In genomic region chr10:73859441-73860049, GRCh38 we compare ENCODE assay signal across 8 cellular contexts. TPM values are rescaled to one million over a fixed set of nuclear protein-coding genes. Genes with fewer than 3 reads are reported as not detected.
DNase-seq lines count a peak whose midpoint lies in the region; ATAC-seq and TF ChIP-seq lines count a peak whose summit lies in the region.
"Had no signal": no experiment of that assay in that cellular context is flagged by ENCODE, and none has a peak within 500 bp of the region (broad histone marks: within the 10 kb centered on the region; RNA-seq: fewer than 3 reads in every experiment).

No MANE protein-coding gene starts in this region.

- H3K4me1 Mint-ChIP-seq in stimulated activated effector memory CD8-positive, alpha-beta T cell treated with anti-CD3 and anti-CD28 coated beads, Interleukin-12 subunit alpha, Interleukin-12 subunit beta, amount 100 ng/mL, for 72 hours, result peaks cover 63% of the 10 kb centered on the region

- H3K27ac Mint-ChIP-seq in stimulated activated effector memory CD8-positive, alpha-beta T cell treated with anti-CD3 and anti-CD28 coated beads, Interleukin-12 subunit alpha, Interleukin-12 subunit beta, amount 100 ng/mL, for 72 hours, result peak overlapping the region; percentile 78

- H3K9me3 Mint-ChIP-seq in stimulated activated effector memory CD8-positive, alpha-beta T cell treated with anti-CD3 and anti-CD28 coated beads, Interleukin-12 subunit alpha, Interleukin-12 subunit beta, amount 100 ng/mL, for 72 hours, result no peaks in the 10 kb centered on the region

- H3K27ac ChIP-seq in coronary artery, result peak overlapping the region; percentile 60 to 87

- peak; percentile 24 for DNase-seq in LHCN-M2 (ENCODE audit: low read depth)
- DNase-seq in activated CD8-positive, alpha-beta memory T cell treated with anti-CD3 and anti-CD28 coated beads for 48 hours (ENCODE audit: low read depth in 2 of 3, low spot score in 2 of 3), result peak in 2 of 3 experiments; percentile 13 to 32
- DNase-seq in coronary artery (ENCODE audit: low spot score), result no peak
- DNase-seq in stimulated activated effector memory CD8-positive, alpha-beta T cell treated with anti-CD3 and anti-CD28 coated beads, Interleukin-12 subunit alpha, Interleukin-12 subunit beta, amount 100 ng/mL, for 72 hours (ENCODE audit: low spot score in 2 of 2), result peak in 1 of 2 donors; percentile 65
- DNase-seq in kidney glomerular epithelial cell (lab: John Stamatoyannopoulos, UW), result no peak
- DNase-seq in GM19240 (ENCODE audit: insufficient read length, low spot score), result no peak
- DNase-seq: NCI-H1105 had no signal

- H3K4me3 ChIP-seq in coronary artery, result peak overlapping the region; percentile 18

- peaks cover 31% of the 10 kb centered on the region for H3K36me3 Mint-ChIP-seq in stimulated activated effector memory CD8-positive, alpha-beta T cell treated with anti-CD3 and anti-CD28 coated beads, Interleukin-12 subunit alpha, Interleukin-12 subunit beta, amount 100 ng/mL, for 72 hours

- TF ChIP-seq CTCF in coronary artery (IDR thresholded peaks at IDR 0.05), result no peak

- ATAC-seq in stimulated activated effector memory CD8-positive, alpha-beta T cell treated with anti-CD3 and anti-CD28 coated beads, Interleukin-12 subunit alpha, Interleukin-12 subunit beta, amount 100 ng/mL, for 72 hours, result peak; percentile 76
- no peak for ATAC-seq in GM21576 (IDR thresholded peaks at IDR 0.05; ENCODE audit: unreplicated experiment)

- H3K4me3 Mint-ChIP-seq in stimulated activated effector memory CD8-positive, alpha-beta T cell treated with anti-CD3 and anti-CD28 coated beads, Interleukin-12 subunit alpha, Interleukin-12 subunit beta, amount 100 ng/mL, for 72 hours, result peak overlapping the region; percentile 55

RNA-seq across cellular contexts. Expression of gene CAMK2G, which starts 14.8 kb away (rescaled TPM):
- 16.4 and 20.8 TPM in 2 replicates for total RNA-seq in LHCN-M2 (2014; rRNA removed)
- 15.0 TPM for polyA plus RNA-seq in LHCN-M2 (2012)

RNA-seq across cellular contexts. Expression of gene NDST2, which starts 48.1 kb away (rescaled TPM):
- total RNA-seq in LHCN-M2 (2014; rRNA removed), result 20.7 and 29.2 TPM in 2 replicates
- 15.6 TPM for polyA plus RNA-seq in LHCN-M2 (2012)

RNA-seq across cellular contexts. Expression of gene PLAU, which starts 51.4 kb away (rescaled TPM):
- 614 and 683 TPM in 2 replicates for total RNA-seq in LHCN-M2 (2014; rRNA removed)
- polyA plus RNA-seq in LHCN-M2 (2012), result 228 TPM

Comparison
In these comparisons a context has a peak if more than half of its experiments do, and no peak if none do; other contexts are left out.
1. DNase-seq: peak in LHCN-M2 (single experiment) and activated CD8-positive, alpha-beta memory T cell treated with anti-CD3 and anti-CD28 coated beads for 48 hours (2 of 3); none in coronary artery (single experiment), kidney glomerular epithelial cell (single experiment) and GM19240 (single experiment).